Comparison of ENCODE assay signal across 29 cellular contexts in genomic region chr12:56474389-56474788, GRCh38. TPM values are rescaled to one million over a fixed set of nuclear protein-coding genes. Genes with fewer than 3 reads are reported as not detected.
"Had no signal": no experiment of that assay in that cellular context is flagged by ENCODE, and none has a peak within 500 bp of the region (broad histone marks: within the 10 kb centered on the region; RNA-seq: fewer than 3 reads in every experiment).

No MANE protein-coding gene starts in this region.

- H3K27me3 ChIP-seq: colonic mucosa, pancreas, stomach, transverse colon had no signal

- H3K4me3 Mint-ChIP-seq: endodermal cell; natural killer cell treated with Interleukin-12 subunit alpha and Interleukin-12 subunit beta and Interleukin-15 and Interleukin-18, amount 100 ng/mL, for 72 hours had no signal

- ATAC-seq: left lobe of liver; natural killer cell treated with Interleukin-12 subunit alpha and Interleukin-12 subunit beta and Interleukin-15 and Interleukin-18, amount 100 ng/mL, for 72 hours; pancreas; sciatic nerve had no signal

- FAIRE-seq: endothelial cell of umbilical vein, islet of Langerhans, pancreas had no signal

- H3K9me3 ChIP-seq: colonic mucosa, pancreas, stomach, thoracic aorta, transverse colon had no signal

- H3K27me3 Mint-ChIP-seq: natural killer cell treated with Interleukin-12 subunit alpha and Interleukin-12 subunit beta and Interleukin-15 and Interleukin-18, amount 100 ng/mL, for 72 hours; progenitor cell of endocrine pancreas had no signal

- H3K27ac ChIP-seq: colonic mucosa, pancreas, stomach, thoracic aorta, transverse colon had no signal

- H3K27ac Mint-ChIP-seq: endodermal cell; natural killer cell treated with Interleukin-12 subunit alpha and Interleukin-12 subunit beta and Interleukin-15 and Interleukin-18, amount 100 ng/mL, for 72 hours; progenitor cell of endocrine pancreas had no signal

- DNase-seq: colonic mucosa; dermis blood vessel endothelial cell; endodermal cell; erythroblast; foreskin melanocyte; head of caudate nucleus; hypothalamus; kidney glomerular epithelial cell; mesenchymal stem cell; midbrain; occipital lobe; stimulated activated CD4-positive, alpha-beta T cell treated with anti-CD3 and anti-CD28 coated beads, Interleukin-2, amount 100 ng/mL, for 24 hours; stimulated activated CD4-positive, alpha-beta T cell treated with anti-CD3 and anti-CD28 coated beads, Interleukin-4, amount 100 ng/mL, for 4 hours; stimulated activated naive CD4-positive, alpha-beta T cell; stomach; substantia nigra; transverse colon had no signal

- H3K36me3 Mint-ChIP-seq: natural killer cell treated with Interleukin-12 subunit alpha and Interleukin-12 subunit beta and Interleukin-15 and Interleukin-18, amount 100 ng/mL, for 72 hours had no signal

- H3K9me3 Mint-ChIP-seq: endodermal cell; natural killer cell treated with Interleukin-12 subunit alpha and Interleukin-12 subunit beta and Interleukin-15 and Interleukin-18, amount 100 ng/mL, for 72 hours had no signal

- H3K36me3 ChIP-seq: colonic mucosa, thoracic aorta, transverse colon had no signal

- H3K4me3 ChIP-seq: colonic mucosa, lung, pancreas, stomach, thoracic aorta, transverse colon had no signal

RNA-seq across cellular contexts. Expression of gene GLS2, which starts 13.6 kb away (rescaled TPM):
- total RNA-seq: skeletal muscle tissue had no signal

RNA-seq across cellular contexts. Expression of gene MIP, which starts 19.9 kb away (rescaled TPM):
- total RNA-seq: cerebellum, colonic mucosa, dermis blood vessel endothelial cell, endodermal cell, endothelial cell of umbilical vein, lung, pancreas, progenitor cell of endocrine pancreas, sciatic nerve, skeletal muscle tissue, stomach, thoracic aorta, transverse colon, urinary bladder had no signal
- polyA plus RNA-seq: pancreas, stomach, urinary bladder had no signal
